In the genomic region with DNA sequence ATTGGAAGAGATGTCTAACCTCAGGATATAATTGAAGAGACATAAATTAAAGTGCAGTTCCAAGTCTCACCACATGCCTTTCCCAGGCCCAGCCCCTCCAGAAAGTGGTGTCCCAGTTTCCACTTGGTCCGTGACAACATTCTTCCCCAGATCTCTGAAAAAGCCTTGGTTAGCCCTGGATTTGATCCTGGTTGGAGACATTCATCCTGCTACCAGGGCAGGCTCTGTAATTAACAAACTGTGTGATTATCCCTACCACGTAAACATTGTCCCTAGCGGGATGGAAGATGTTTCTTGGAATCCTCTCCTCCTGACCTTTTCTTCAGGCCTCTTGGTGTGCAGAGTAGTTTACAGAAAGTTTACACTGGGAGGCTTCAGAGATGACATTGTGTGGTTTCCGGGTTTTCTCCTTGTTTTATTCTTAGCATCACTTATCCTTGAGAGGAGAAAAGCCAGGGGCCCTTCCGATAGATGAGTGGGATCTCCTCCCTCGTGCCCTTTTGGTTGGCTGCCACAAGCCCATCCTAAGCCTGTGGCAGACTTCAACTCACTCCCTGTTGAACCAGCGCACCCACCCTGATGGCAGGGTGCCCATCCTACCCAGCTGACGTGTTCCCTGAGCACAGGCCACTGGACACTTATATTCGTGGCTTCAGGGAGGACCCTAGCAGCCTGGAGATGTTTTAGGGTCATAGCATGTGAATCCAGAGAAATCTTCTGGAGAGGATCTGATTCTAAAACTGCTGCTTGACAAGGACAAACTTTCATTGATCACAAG, we compare ENCODE assay signal across 11 cellular contexts.
DNase-seq lines count a peak whose midpoint lies in the region; ATAC-seq and TF ChIP-seq lines count a peak whose summit lies in the region.
"Had no signal": no experiment of that assay in that cellular context is flagged by ENCODE, and none has a peak within 500 bp of the region (broad histone marks: within the 10 kb centered on the region; RNA-seq: fewer than 3 reads in every experiment).

No MANE protein-coding gene starts in this region.

- no peaks in the 10 kb centered on the region for H3F3A ChIP-seq in DOHH2 (ENCODE audit: control insufficient read depth, insufficient read depth)

- H3K36me3 ChIP-seq in DOHH2 (ENCODE audit: control insufficient read depth, low read length) (no peaks in the 10 kb centered on the region), psoas muscle (ENCODE audit: insufficient read depth in 1 of 2, low read depth in 1 of 2) (peaks cover 0 to 7% of the 10 kb centered on the region in 2 donors)

- H3K27me3 ChIP-seq in DOHH2 (ENCODE audit: control insufficient read depth, low read length), result peaks cover 12% of the 10 kb centered on the region; the same call in 1 of the 2 replicates
- H3K27me3 ChIP-seq in psoas muscle (ENCODE audit: insufficient read depth in 3 of 3, low read length in 2 of 3), result no peaks in the 10 kb centered on the region

- WGBS in psoas muscle, 3 donors, result 75 to 81% (median 78%) methylated on average over 9 of the region's 9 CpGs

- H3K4me2 ChIP-seq in DOHH2 (ENCODE audit: low read length), result no peak overlapping the region

- H3K9me3 ChIP-seq in DOHH2 (ENCODE audit: control insufficient read depth, insufficient read depth, low read length) (no peaks in the 10 kb centered on the region), psoas muscle (no peaks in the 10 kb centered on the region)

- peak; percentile 34 for TF ChIP-seq CTCF in DOHH2 (IDR thresholded peaks at IDR 0.05; ENCODE audit: low read depth, low read length, poor library complexity, severe bottlenecking)
- peak; percentile 36 for TF ChIP-seq CTCF in NB4 (IDR thresholded peaks at IDR 0.05; ENCODE audit: low read depth, low read length)
- peak; percentile 41 for TF ChIP-seq CTCF in psoas muscle (IDR thresholded peaks at IDR 0.05)

- intact Hi-C loops in psoas muscle (cut with DNase I), result no loop called here

- H4K20me1 ChIP-seq in DOHH2 (ENCODE audit: control insufficient read depth, insufficient read depth, low read depth, low read length), result no peaks in the 10 kb centered on the region

- H3K4me1 ChIP-seq in DOHH2 (ENCODE audit: control insufficient read depth, low read length) (no peaks in the 10 kb centered on the region), psoas muscle (no peaks in the 10 kb centered on the region)

- H3K4me3 ChIP-seq in DOHH2 (ENCODE audit: low read length) (no peak overlapping the region), NB4 (ENCODE audit: low read depth, low read length) (no peak overlapping the region), psoas muscle (no peak overlapping the region)

- H3K9me2 ChIP-seq in DOHH2 (replicated peaks; ENCODE audit: control insufficient read depth, low read length), result no peaks in the 10 kb centered on the region

- no peak for DNase-seq in NB4 (ENCODE audit: low read depth)
- DNase-seq in epidermal melanocyte (ENCODE audit: insufficient read length, low spot score), result peak; percentile 66
- no peak for DNase-seq in psoas muscle
- no peak for DNase-seq in NOMO-1 treated with DMSO at 0.1 percent for 48 hours (lab: John Stamatoyannopoulos, UW; ENCODE audit: unreplicated experiment)
- DNase-seq in activated CD8-positive, alpha-beta memory T cell treated with anti-CD3 and anti-CD28 coated beads, Interleukin-2, amount 50 U/mL, for 4 hours, result no peak
- DNase-seq: activated CD4-positive, alpha-beta T cell treated with anti-CD3 and anti-CD28 coated beads for 1 hour; GOT3; NCI-H524 treated with DMSO at 0.1 percent for 48 hours had no signal

- H3K27ac ChIP-seq in DOHH2 (ENCODE audit: low read depth, low read length) (no peak overlapping the region), psoas muscle (no peak overlapping the region)

- TF ChIP-seq POLR2A in NB4 (IDR thresholded peaks at IDR 0.05; ENCODE audit: extremely low read depth, insufficient read length), result no peak

- ATAC-seq in psoas muscle (no peak), HG03135 (IDR thresholded peaks at IDR 0.05; ENCODE audit: unreplicated experiment) (no peak), GM19328 (IDR thresholded peaks at IDR 0.05; ENCODE audit: unreplicated experiment) (no peak)

- H3K79me2 ChIP-seq in DOHH2 (ENCODE audit: control insufficient read depth, low read length), result no peaks in the 10 kb centered on the region
